In the genomic region with DNA sequence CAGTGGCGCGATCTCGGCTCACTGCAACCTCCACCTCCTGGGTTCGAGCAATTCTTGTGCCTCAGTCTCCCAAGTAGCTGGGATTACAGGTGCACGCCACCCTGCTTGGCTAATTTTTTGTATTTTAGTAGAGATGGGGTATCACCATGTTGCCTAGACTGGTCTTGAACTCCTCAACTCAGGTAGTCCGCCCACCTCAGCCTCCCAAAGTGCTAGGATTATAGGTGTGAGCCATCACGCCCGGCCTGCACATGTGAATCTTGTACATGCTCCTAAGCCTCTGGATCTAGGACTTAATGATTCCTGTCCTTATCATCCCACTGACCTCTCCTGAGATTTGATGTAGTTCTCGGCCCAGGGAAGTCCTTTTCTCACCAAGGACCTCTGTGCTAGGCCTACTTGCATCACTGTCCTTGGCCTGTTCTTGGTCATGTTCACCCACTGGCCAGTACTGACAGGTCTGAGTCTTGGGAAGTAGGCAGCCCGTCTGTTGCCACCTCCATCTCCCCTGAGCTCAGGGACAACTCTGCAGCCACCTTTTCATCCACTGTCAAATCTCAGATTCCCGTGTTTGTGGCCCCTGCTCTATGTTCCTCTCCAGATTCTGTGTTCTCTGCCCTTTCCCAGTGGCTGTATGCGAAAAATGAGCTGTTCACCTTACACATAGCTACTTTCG, we compare ENCODE assay signal across 2 cellular contexts.
TF ChIP-seq lines count a peak whose summit lies in the region.

No MANE protein-coding gene starts in this region.

TF ChIP-seq in HepG2, 621 proteins besides CTCF, POLR2A, EP300 and RAD21:
- no peak for TF ChIP-seq MTA3 (CRISPR knock-in tag; IDR thresholded peaks at IDR 0.05)
- TF ChIP-seq ZNF567 (CRISPR knock-in tag; IDR thresholded peaks at IDR 0.05; ENCODE audit: borderline replicate concordance) = no peak
- no peak for TF ChIP-seq ELF1 (CRISPR knock-in tag; IDR thresholded peaks at IDR 0.05)
- no peak for TF ChIP-seq ZNF713 (CRISPR knock-in tag; IDR thresholded peaks at IDR 0.05)
- no peak for TF ChIP-seq RXRA (CRISPR knock-in tag; IDR thresholded peaks at IDR 0.05)
- TF ChIP-seq, protein P1, sequence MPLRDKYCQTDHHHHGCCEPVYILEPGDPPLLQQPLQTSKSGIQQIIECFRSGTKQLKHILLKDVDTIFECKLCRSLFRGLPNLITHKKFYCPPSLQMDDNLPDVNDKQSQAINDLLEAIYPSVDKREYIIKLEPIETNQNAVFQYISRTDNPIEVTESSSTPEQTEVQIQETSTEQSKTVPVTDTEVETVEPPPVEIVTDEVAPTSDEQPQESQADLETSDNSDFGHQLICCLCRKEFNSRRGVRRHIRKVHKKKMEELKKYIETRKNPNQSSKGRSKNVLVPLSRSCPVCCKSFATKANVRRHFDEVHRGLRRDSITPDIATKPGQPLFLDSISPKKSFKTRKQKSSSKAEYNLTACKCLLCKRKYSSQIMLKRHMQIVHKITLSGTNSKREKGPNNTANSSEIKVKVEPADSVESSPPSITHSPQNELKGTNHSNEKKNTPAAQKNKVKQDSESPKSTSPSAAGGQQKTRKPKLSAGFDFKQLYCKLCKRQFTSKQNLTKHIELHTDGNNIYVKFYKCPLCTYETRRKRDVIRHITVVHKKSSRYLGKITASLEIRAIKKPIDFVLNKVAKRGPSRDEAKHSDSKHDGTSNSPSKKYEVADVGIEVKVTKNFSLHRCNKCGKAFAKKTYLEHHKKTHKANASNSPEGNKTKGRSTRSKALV (CRISPR knock-in tag; IDR thresholded peaks at IDR 0.05) = no peak
- TF ChIP-seq, protein P2, sequence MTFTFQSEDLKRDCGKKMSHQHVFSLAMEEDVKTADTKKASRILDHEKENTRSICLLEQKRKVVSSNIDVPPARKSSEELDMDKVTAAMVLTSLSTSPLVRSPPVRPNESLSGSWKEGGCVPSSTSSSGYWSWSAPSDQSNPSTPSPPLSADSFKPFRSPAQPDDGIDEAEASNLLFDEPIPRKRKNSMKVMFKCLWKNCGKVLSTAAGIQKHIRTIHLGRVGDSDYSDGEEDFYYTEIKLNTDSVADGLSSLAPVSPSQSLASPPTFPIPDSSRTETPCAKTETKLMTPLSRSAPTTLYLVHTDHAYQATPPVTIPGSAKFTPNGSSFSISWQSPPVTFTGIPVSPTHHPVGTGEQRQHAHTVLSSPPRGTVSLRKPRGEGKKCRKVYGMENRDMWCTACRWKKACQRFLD (CRISPR knock-in tag; IDR thresholded peaks at IDR 0.05; ENCODE audit: borderline replicate concordance) = no peak
- TF ChIP-seq, protein P3, sequence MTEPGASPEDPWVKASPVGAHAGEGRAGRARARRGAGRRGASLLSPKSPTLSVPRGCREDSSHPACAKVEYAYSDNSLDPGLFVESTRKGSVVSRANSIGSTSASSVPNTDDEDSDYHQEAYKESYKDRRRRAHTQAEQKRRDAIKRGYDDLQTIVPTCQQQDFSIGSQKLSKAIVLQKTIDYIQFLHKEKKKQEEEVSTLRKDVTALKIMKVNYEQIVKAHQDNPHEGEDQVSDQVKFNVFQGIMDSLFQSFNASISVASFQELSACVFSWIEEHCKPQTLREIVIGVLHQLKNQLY (CRISPR knock-in tag; IDR thresholded peaks at IDR 0.05) = no peak
- TF ChIP-seq, protein P4, sequence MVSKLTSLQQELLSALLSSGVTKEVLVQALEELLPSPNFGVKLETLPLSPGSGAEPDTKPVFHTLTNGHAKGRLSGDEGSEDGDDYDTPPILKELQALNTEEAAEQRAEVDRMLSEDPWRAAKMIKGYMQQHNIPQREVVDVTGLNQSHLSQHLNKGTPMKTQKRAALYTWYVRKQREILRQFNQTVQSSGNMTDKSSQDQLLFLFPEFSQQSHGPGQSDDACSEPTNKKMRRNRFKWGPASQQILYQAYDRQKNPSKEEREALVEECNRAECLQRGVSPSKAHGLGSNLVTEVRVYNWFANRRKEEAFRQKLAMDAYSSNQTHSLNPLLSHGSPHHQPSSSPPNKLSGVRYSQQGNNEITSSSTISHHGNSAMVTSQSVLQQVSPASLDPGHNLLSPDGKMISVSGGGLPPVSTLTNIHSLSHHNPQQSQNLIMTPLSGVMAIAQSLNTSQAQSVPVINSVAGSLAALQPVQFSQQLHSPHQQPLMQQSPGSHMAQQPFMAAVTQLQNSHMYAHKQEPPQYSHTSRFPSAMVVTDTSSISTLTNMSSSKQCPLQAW (CRISPR knock-in tag; IDR thresholded peaks at IDR 0.05) = no peak
- TF ChIP-seq ZNF562 (CRISPR knock-in tag; IDR thresholded peaks at IDR 0.05; ENCODE audit: borderline replicate concordance) = no peak
- TF ChIP-seq ZNF674 (CRISPR knock-in tag; IDR thresholded peaks at IDR 0.05; ENCODE audit: low read depth) = no peak
- no peak for TF ChIP-seq TSC22D2 (CRISPR knock-in tag; IDR thresholded peaks at IDR 0.05; ENCODE audit: borderline replicate concordance)
- TF ChIP-seq ZNF780A (CRISPR knock-in tag; IDR thresholded peaks at IDR 0.05) = no peak
- TF ChIP-seq CENPX (CRISPR knock-in tag; IDR thresholded peaks at IDR 0.05) = no peak

TF ChIP-seq in GM23338, 12 proteins besides CTCF, POLR2A, EP300 and RAD21:
- no peak for TF ChIP-seq CREB1 (CRISPR knock-in tag; IDR thresholded peaks at IDR 0.05; ENCODE audit: low read depth)
- TF ChIP-seq, protein P5, sequence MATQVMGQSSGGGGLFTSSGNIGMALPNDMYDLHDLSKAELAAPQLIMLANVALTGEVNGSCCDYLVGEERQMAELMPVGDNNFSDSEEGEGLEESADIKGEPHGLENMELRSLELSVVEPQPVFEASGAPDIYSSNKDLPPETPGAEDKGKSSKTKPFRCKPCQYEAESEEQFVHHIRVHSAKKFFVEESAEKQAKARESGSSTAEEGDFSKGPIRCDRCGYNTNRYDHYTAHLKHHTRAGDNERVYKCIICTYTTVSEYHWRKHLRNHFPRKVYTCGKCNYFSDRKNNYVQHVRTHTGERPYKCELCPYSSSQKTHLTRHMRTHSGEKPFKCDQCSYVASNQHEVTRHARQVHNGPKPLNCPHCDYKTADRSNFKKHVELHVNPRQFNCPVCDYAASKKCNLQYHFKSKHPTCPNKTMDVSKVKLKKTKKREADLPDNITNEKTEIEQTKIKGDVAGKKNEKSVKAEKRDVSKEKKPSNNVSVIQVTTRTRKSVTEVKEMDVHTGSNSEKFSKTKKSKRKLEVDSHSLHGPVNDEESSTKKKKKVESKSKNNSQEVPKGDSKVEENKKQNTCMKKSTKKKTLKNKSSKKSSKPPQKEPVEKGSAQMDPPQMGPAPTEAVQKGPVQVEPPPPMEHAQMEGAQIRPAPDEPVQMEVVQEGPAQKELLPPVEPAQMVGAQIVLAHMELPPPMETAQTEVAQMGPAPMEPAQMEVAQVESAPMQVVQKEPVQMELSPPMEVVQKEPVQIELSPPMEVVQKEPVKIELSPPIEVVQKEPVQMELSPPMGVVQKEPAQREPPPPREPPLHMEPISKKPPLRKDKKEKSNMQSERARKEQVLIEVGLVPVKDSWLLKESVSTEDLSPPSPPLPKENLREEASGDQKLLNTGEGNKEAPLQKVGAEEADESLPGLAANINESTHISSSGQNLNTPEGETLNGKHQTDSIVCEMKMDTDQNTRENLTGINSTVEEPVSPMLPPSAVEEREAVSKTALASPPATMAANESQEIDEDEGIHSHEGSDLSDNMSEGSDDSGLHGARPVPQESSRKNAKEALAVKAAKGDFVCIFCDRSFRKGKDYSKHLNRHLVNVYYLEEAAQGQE (IDR thresholded peaks at IDR 0.05; ENCODE audit: unreplicated experiment) = no peak
